Comparison of ENCODE assay signal across 39 cellular contexts in the genomic region with DNA sequence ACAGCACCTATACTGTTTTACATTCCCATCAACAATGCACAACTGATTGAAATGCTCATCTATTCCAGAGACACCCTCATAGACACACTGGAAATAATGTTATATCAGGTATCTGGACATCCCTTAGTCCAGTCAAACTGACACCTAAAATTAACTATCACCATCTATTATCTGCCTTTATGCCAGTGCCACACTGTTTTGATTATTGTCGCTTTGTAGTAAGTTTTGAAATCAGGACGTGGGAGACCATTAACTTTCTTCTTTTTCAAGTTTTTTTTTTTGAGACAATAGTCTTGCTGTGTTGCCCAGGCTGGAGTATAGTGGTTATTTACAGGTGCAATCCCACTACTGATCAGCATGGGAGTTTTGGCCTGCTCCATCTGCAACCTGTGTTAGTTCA. TPM values are rescaled to one million over a fixed set of nuclear protein-coding genes. Genes with fewer than 3 reads are reported as not detected.
"Had no signal": no experiment of that assay in that cellular context is flagged by ENCODE, and none has a peak within 500 bp of the region (broad histone marks: within the 10 kb centered on the region; RNA-seq: fewer than 3 reads in every experiment).

No MANE protein-coding gene starts in this region.

- H3K9me3 ChIP-seq: MG63 had no signal

- H3K4me2 ChIP-seq: KMS-11 had no signal

- H3K27me3 ChIP-seq: MG63 had no signal

- H3K36me3 ChIP-seq: MG63 had no signal

- H3K4me3 ChIP-seq: MG63 had no signal

- DNase-seq: Karpas-422, Kasumi-1, MG63, MM.1S, MV-4-11, NCI-H1048, NCI-H1092, NCI-H1092 treated with DMSO at 0.1 percent for 48 hours, NCI-H1105, NCI-H1105 treated with DMSO at 0.1 percent for 48 hours, NCI-H1417, NCI-H1417 treated with DMSO at 0.1 percent for 48 hours, NCI-H1436, NCI-H1436 treated with DMSO at 0.1 percent for 48 hours, NCI-H146, NCI-H1694, NCI-H1694 treated with DMSO at 0.1 percent for 48 hours, NCI-H187, NCI-H187 treated with DMSO at 0.1 percent for 48 hours, NCI-H1930, NCI-H2029, NCI-H2029 treated with DMSO at 0.1 percent for 48 hours, NCI-H2081, NCI-H2081 treated with DMSO at 0.1 percent for 48 hours, NCI-H2107, NCI-H2171, NCI-H2171 treated with DMSO at 0.1 percent for 48 hours, NCI-H2227 treated with DMSO at 0.1 percent for 48 hours, NCI-H226, NCI-H345, NCI-H446, NCI-H446 treated with DMSO at 0.1 percent for 48 hours, NCI-H510A, NCI-H510A treated with DMSO at 0.1 percent for 48 hours had no signal

- H3K27ac ChIP-seq: KMS-11 had no signal

- H3K9ac ChIP-seq: KMS-11 had no signal

RNA-seq across cellular contexts. Expression of gene KLHL40, which starts 9.4 kb away (rescaled TPM):
- total RNA-seq: M059J, MCF 10A, NCI-H460 had no signal

RNA-seq across cellular contexts. Expression of gene HHATL, which starts 26.7 kb away (rescaled TPM):
- total RNA-seq: LHCN-M2, M059J, MCF 10A, NCI-H460 had no signal
